ENCODE assay signal across 9 cellular contexts in genomic region chr10:103921750-103922195, GRCh38. TPM values are rescaled to one million over a fixed set of nuclear protein-coding genes. Genes with fewer than 3 reads are reported as not detected.
DNase-seq lines count a peak whose midpoint lies in the region; ATAC-seq and TF ChIP-seq lines count a peak whose summit lies in the region.
"Had no signal": no experiment of that assay in that cellular context is flagged by ENCODE, and none has a peak within 500 bp of the region (broad histone marks: within the 10 kb centered on the region; RNA-seq: fewer than 3 reads in every experiment).

No MANE protein-coding gene starts in this region.

- DNase-seq in NCI-H1436 treated with DMSO at 0.1 percent for 48 hours (lab: John Stamatoyannopoulos, UW) (peak; percentile 59), astrocyte of the spinal cord (ENCODE audit: low read depth, low spot score) (no peak), neural progenitor cell (ENCODE audit: low spot score) (peak; percentile 60)

- peaks cover 3% of the 10 kb centered on the region for H3K27me3 Mint-ChIP-seq in neural progenitor cell (ENCODE audit: insufficient read depth, low read depth)
- H3K27me3 Mint-ChIP-seq: IgD-negative memory B cell had no signal

- H3K4me1 Mint-ChIP-seq in neural progenitor cell, result peaks cover 11% of the 10 kb centered on the region

- no peaks in the 10 kb centered on the region for H3K9me3 Mint-ChIP-seq in neural progenitor cell
- H3K9me3 Mint-ChIP-seq: IgD-negative memory B cell had no signal

- no peak overlapping the region for H3K4me2 ChIP-seq in neural progenitor cell

- in situ Hi-C loops in astrocyte of the spinal cord (cut with HindIII; ENCODE audit: low sequenced_read_pairs), result no loop called here

- TF ChIP-seq CTCF in astrocyte of the spinal cord (IDR thresholded peaks at IDR 0.05; ENCODE audit: low read depth, low read length), result peak; percentile 7
- peak; percentile 21 for TF ChIP-seq CTCF in neural progenitor cell (IDR thresholded peaks at IDR 0.05)

- H3K27me3 ChIP-seq in neural progenitor cell, result no peaks in the 10 kb centered on the region

- peak overlapping the region; percentile 98 for H2AFZ ChIP-seq in neural progenitor cell (replicated peaks)

- no peak overlapping the region for H3K27ac ChIP-seq in neural progenitor cell
- H3K27ac ChIP-seq: coronary artery had no signal

- no peak overlapping the region for H3K27ac Mint-ChIP-seq in neural progenitor cell
- H3K27ac Mint-ChIP-seq: IgD-negative memory B cell had no signal

- no peaks in the 10 kb centered on the region for H3K9me3 ChIP-seq in neural progenitor cell (ENCODE audit: low read depth)

- H3K36me3 ChIP-seq in neural progenitor cell, result no peaks in the 10 kb centered on the region

- no peak overlapping the region for H3K4me3 Mint-ChIP-seq in neural progenitor cell
- H3K4me3 Mint-ChIP-seq: IgD-negative memory B cell had no signal

- no peaks in the 10 kb centered on the region for H4K20me1 ChIP-seq in neural progenitor cell (ENCODE audit: low read depth)

- ATAC-seq in GM18502 (IDR thresholded peaks at IDR 0.05; ENCODE audit: poor library complexity, unreplicated experiment), result peak; percentile 22
- no peak for ATAC-seq in HG02571 (IDR thresholded peaks at IDR 0.05; ENCODE audit: unreplicated experiment)
- ATAC-seq in GM21360 (IDR thresholded peaks at IDR 0.05; ENCODE audit: unreplicated experiment), result no peak
- no peak for ATAC-seq in GM18907 (IDR thresholded peaks at IDR 0.05; ENCODE audit: unreplicated experiment)

- peaks cover 19% of the 10 kb centered on the region for H3K4me1 ChIP-seq in neural progenitor cell

- H3K79me2 ChIP-seq in neural progenitor cell (ENCODE audit: low read depth), result peaks cover 2% of the 10 kb centered on the region

- no peak overlapping the region for H3K9ac ChIP-seq in neural progenitor cell

- H3F3A ChIP-seq in neural progenitor cell (ENCODE audit: low read depth), result peaks cover 20% of the 10 kb centered on the region

- H3K4me3 ChIP-seq in astrocyte of the spinal cord (ENCODE audit: low read depth, low read length), result no peak overlapping the region
- no peak overlapping the region for H3K4me3 ChIP-seq in neural progenitor cell
- H3K4me3 ChIP-seq: coronary artery had no signal

- H3K36me3 Mint-ChIP-seq in neural progenitor cell, result no peaks in the 10 kb centered on the region
- H3K36me3 Mint-ChIP-seq: IgD-negative memory B cell had no signal

RNA-seq across cellular contexts. Expression of gene STN1, which starts 3.8 kb away (rescaled TPM):
- 26.4 and 32.0 TPM in 2 replicates for total RNA-seq in neural progenitor cell (ENCODE audit: low replicate concordance)

RNA-seq across cellular contexts. Expression of gene SLK, which starts 45.2 kb away (rescaled TPM):
- 33.5 and 42.7 TPM in 2 replicates for total RNA-seq in neural progenitor cell (ENCODE audit: low replicate concordance)
